In the genomic region with DNA sequence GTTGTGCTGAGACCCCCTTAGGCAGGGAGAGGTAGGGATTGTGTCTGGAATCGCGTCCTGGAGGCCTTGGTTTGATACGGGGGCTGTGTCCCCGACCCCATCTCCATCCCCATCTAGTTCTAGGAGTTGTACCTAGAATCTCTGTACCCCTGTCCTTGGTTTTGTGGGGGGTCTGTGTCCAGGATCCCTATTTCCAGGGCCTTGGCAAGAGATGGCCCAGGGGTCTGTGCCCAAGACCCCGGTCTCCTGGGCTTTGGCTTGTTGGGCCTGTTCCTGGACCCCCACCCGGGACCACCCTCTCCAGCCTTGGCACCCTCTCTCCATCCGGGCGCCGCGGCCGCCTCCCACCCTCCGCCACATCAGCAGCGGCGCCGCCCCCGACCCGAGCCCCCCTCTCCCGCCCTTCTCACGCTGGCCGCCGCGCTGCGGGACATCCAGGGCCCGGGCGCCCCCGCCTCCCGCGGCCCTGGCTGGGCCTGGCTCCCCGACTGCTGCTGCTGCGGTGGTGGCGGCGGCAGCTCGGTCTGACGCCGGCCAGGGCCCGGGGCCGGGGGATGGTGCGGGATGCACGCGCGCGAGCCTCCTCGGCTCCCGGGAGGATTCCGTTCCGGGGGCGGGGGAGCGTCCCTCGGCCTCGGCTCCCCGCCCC, we compare ENCODE assay signal across 8 cellular contexts. TPM values are rescaled to one million over a fixed set of nuclear protein-coding genes. Genes with fewer than 3 reads are reported as not detected.
DNase-seq lines count a peak whose midpoint lies in the region; ATAC-seq and TF ChIP-seq lines count a peak whose summit lies in the region.

Gene NUMBL (minus strand): TSS at position 602 of the 649 bp plus-strand sequence. CDS start 168 bp downstream, at position 434.

- peaks cover 17% of the 10 kb centered on the region for H4K20me1 ChIP-seq in neural progenitor cell (ENCODE audit: low read depth)

- CTCF ChIA-PET in Panc1 (lab: Charles Lee), result interaction anchor here (0.5 kb wide), 1 partner anchor 85 kb away, joined by 4 read pairs; no protein-coding TSS in a partner anchor

- TF ChIP-seq CTCF in Panc1 (IDR thresholded peaks at IDR 0.05) (no peak), epithelial cell of proximal tubule (conservative IDR thresholded peaks at IDR 0.05; ENCODE audit: low read depth, low read length) (no peak), neural progenitor cell (IDR thresholded peaks at IDR 0.05) (no peak), GM10266 (IDR thresholded peaks at IDR 0.05; ENCODE audit: control insufficient read depth, insufficient read depth, low read depth, missing control alignments) (no peak)

- H3K27me3 ChIP-seq in Panc1 (ENCODE audit: control insufficient read depth, insufficient read depth, low read length) (no peaks in the 10 kb centered on the region), neural progenitor cell (no peaks in the 10 kb centered on the region)

- no peak for DNase-seq in Panc1 (ENCODE audit: low read depth, low spot score)
- DNase-seq in epithelial cell of proximal tubule (ENCODE audit: low read depth), result no peak
- DNase-seq in neural progenitor cell (ENCODE audit: low spot score), result no peak
- DNase-seq in DMS153 (lab: John Stamatoyannopoulos, UW), result no peak
- DNase-seq in GM10266 (ENCODE audit: extremely low spot score), result no peak
- DNase-seq in DMS153 treated with DMSO at 0.1 percent for 48 hours (lab: John Stamatoyannopoulos, UW; ENCODE audit: unreplicated experiment), result no peak

- BruUV-seq in Panc1 (replicated peaks; lab: Mats Ljungman, UMichigan), result no TSS peak

- peaks cover 20% of the 10 kb centered on the region for H3K79me2 ChIP-seq in neural progenitor cell (ENCODE audit: low read depth)

- H3K27ac ChIP-seq in Panc1 (ENCODE audit: low read length) (peak within 1 kb of the TSS; percentile 81), neural progenitor cell (no peak within 1 kb of the TSS)

- peak within 1 kb of the TSS; percentile 91 for H3K4me3 Mint-ChIP-seq in neural progenitor cell

- H3K36me3 Mint-ChIP-seq in neural progenitor cell, result peaks cover 20% of the 10 kb centered on the region

- H3K27ac Mint-ChIP-seq in neural progenitor cell, result peak within 1 kb of the TSS; percentile 75

- peaks cover 9% of the 10 kb centered on the region for H3K4me1 ChIP-seq in Panc1 (ENCODE audit: control insufficient read depth, insufficient read depth, low read length)
- peaks cover 5% of the 10 kb centered on the region for H3K4me1 ChIP-seq in neural progenitor cell

- peaks cover 8% of the 10 kb centered on the region for H3K4me1 Mint-ChIP-seq in neural progenitor cell

- no peaks in the 10 kb centered on the region for H3K9me3 ChIP-seq in Panc1 (ENCODE audit: control insufficient read depth, insufficient read depth, low read depth, low read length)
- no peaks in the 10 kb centered on the region for H3K9me3 ChIP-seq in neural progenitor cell (ENCODE audit: low read depth)

- H3K9me3 Mint-ChIP-seq in neural progenitor cell, result no peaks in the 10 kb centered on the region

- in situ Hi-C loops in Panc1 (cut with HindIII; ENCODE audit: low pct_unique_long_range_greater_than_20kb, low sequenced_read_pairs), result no loop called here

- peaks cover 4% of the 10 kb centered on the region for H3K27me3 Mint-ChIP-seq in neural progenitor cell (ENCODE audit: insufficient read depth, low read depth)

- H3K4me3 ChIP-seq in Panc1 (ENCODE audit: low read depth in 2 of 2, low read length in 2 of 2) (peak within 1 kb of the TSS; percentile 58 to 73), epithelial cell of proximal tubule (ENCODE audit: low read depth, low read length) (peak within 1 kb of the TSS; percentile 64), neural progenitor cell (peak within 1 kb of the TSS; percentile 76)

- peaks cover 13% of the 10 kb centered on the region for H3F3A ChIP-seq in neural progenitor cell (ENCODE audit: low read depth)

- intact Hi-C loops in Panc1 (cut with micrococcal nuclease; ENCODE audit: unreplicated experiment), result no loop called here

- H2AFZ ChIP-seq in neural progenitor cell (replicated peaks), result peak within 1 kb of the TSS; percentile 94

- peak within 1 kb of the TSS; percentile 95 for H3K4me2 ChIP-seq in neural progenitor cell

- H3K9ac ChIP-seq in neural progenitor cell, result peak within 1 kb of the TSS; percentile 38

- ATAC-seq in GM19372 (IDR thresholded peaks at IDR 0.05; ENCODE audit: low read depth, unreplicated experiment) (peak; percentile 17), Panc1 (no peak; the same call in none of the 2 replicates), GM19397 (IDR thresholded peaks at IDR 0.05; ENCODE audit: unreplicated experiment) (no peak)

- H3K36me3 ChIP-seq in Panc1 (ENCODE audit: control insufficient read depth, insufficient read depth, low read length) (no peaks in the 10 kb centered on the region), neural progenitor cell (no peaks in the 10 kb centered on the region)

- POLR2A ChIA-PET in Panc1 (lab: Charles Lee), result no interaction called here

RNA-seq across cellular contexts. Expression of gene NUMBL, which starts in this region (rescaled TPM):
- 27.6 TPM for total RNA-seq in Panc1 (2021; ENCODE audit: unreplicated experiment)
- polyA plus RNA-seq in Panc1 (2012; ENCODE audit: insufficient read length), result 31.1 TPM
- 13.3 and 32.0 TPM in 2 replicates for total RNA-seq in epithelial cell of proximal tubule
- total RNA-seq in neural progenitor cell (ENCODE audit: low replicate concordance), result 6.4 and 19.8 TPM in 2 replicates
